Comparison of ENCODE assay signal across 21 cellular contexts in genomic region chr18:55310044-55310676, GRCh38.
DNase-seq lines count a peak whose midpoint lies in the region; ATAC-seq and TF ChIP-seq lines count a peak whose summit lies in the region.
"Had no signal": no experiment of that assay in that cellular context is flagged by ENCODE, and none has a peak within 500 bp of the region (broad histone marks: within the 10 kb centered on the region; RNA-seq: fewer than 3 reads in every experiment).

No MANE protein-coding gene starts in this region.

- H3K9me3 Mint-ChIP-seq in activated B cell treated with CpG ODN at 0.5 μM for 24 hours, result no peaks in the 10 kb centered on the region

- no peak overlapping the region for H3K4me2 ChIP-seq in mesenchymal stem cell (ENCODE audit: low read length, poor library complexity, severe bottlenecking)
- H3K4me2 ChIP-seq: A549 had no signal

- no peak overlapping the region for H3K9ac ChIP-seq in mesenchymal stem cell (ENCODE audit: low read length)

- peaks cover 12% of the 10 kb centered on the region for H3K4me1 ChIP-seq in right cardiac atrium (ENCODE audit: control insufficient read depth, insufficient read depth, low read length)
- no peaks in the 10 kb centered on the region for H3K4me1 ChIP-seq in mesenchymal stem cell (ENCODE audit: control insufficient read depth, insufficient read depth, low read depth, low read length)
- H3K4me1 ChIP-seq: A549 had no signal

- CTCF ChIA-PET in activated B cell treated with CpG ODN at 0.5 μM for 24 hours (lab: Charles Lee), result interaction anchor here (1.4 kb wide), 1 partner anchor 75 kb away, joined by 4 read pairs; no protein-coding TSS in a partner anchor

- no peak overlapping the region for H2AFZ ChIP-seq in mesenchymal stem cell (ENCODE audit: low read depth, low read length)

- ATAC-seq in right cardiac atrium, result peak in 1 of 2 donors; percentile 19
- no peak for ATAC-seq in left cardiac atrium
- no peak for ATAC-seq in activated B cell treated with CpG ODN at 0.5 μM for 24 hours (ENCODE audit: low read depth)
- no peak for ATAC-seq in GM21576 (IDR thresholded peaks at IDR 0.05; ENCODE audit: unreplicated experiment)
- ATAC-seq: A549, HCT116, K562, PC-3 had no signal

- peaks cover 97% of the 10 kb centered on the region for H3K4me1 Mint-ChIP-seq in activated B cell treated with CpG ODN at 0.5 μM for 24 hours

- H4K91ac ChIP-seq in mesenchymal stem cell (ENCODE audit: low read length), result peak overlapping the region; percentile 67

- H3K14ac ChIP-seq in mesenchymal stem cell (ENCODE audit: low read length in 2 of 2), result no peak overlapping the region

- peaks cover 15% of the 10 kb centered on the region for H3K79me1 ChIP-seq in mesenchymal stem cell (replicated peaks; ENCODE audit: low read length, poor library complexity, severe bottlenecking)

- H3K23ac ChIP-seq in mesenchymal stem cell (ENCODE audit: low read length in 2 of 2), result no peak overlapping the region

- peak overlapping the region; percentile 36 for H3K4me3 Mint-ChIP-seq in activated B cell treated with CpG ODN at 0.5 μM for 24 hours

- no peak overlapping the region for H3K18ac ChIP-seq in mesenchymal stem cell (ENCODE audit: low read depth in 1 of 2, low read length in 2 of 2)

- H3K4me3 ChIP-seq in right cardiac atrium (ENCODE audit: low read length) (no peak overlapping the region), mesenchymal stem cell (ENCODE audit: insufficient read depth in 1 of 2, low read depth in 1 of 2, low read length in 2 of 2) (no peak overlapping the region)
- H3K4me3 ChIP-seq: A549, K562, SJSA1 had no signal

- peak overlapping the region; percentile 17 for H3K27ac ChIP-seq in right cardiac atrium (ENCODE audit: low read length)
- H3K27ac ChIP-seq in mesenchymal stem cell (ENCODE audit: low read length, poor library complexity, severe bottlenecking), result no peak overlapping the region
- H3K27ac ChIP-seq: A549, C4-2B, SJSA1 had no signal

- H3K4ac ChIP-seq in mesenchymal stem cell (ENCODE audit: low read depth in 1 of 2, low read length in 2 of 2), result no peak overlapping the region

- no peaks in the 10 kb centered on the region for H3K9me3 ChIP-seq in right cardiac atrium (ENCODE audit: control insufficient read depth, low read length)
- H3K9me3 ChIP-seq in mesenchymal stem cell (ENCODE audit: control insufficient read depth, low read length), result no peaks in the 10 kb centered on the region
- H3K9me3 ChIP-seq: A549, SJSA1 had no signal

- intact Hi-C loops in right cardiac atrium (cut with DNase I), result no loop called here
- intact Hi-C loops in left cardiac atrium (cut with DNase I), result loop anchor here in 1 of 2 donors (10.0 kb wide), 1 partner anchor 45 kb away; no protein-coding TSS in a partner anchor
- intact Hi-C loops in activated B cell treated with CpG ODN at 0.5 μM for 24 hours (cut with micrococcal nuclease), result no loop called here
- intact Hi-C loops in posterior vena cava (cut with DNase I), result no loop called here

- WGBS in right cardiac atrium, result 73% methylated on average over 4 of the region's 4 CpGs
- 98% methylated on average over 3 of the region's 4 CpGs for WGBS in mesenchymal stem cell

- peak overlapping the region; percentile 20 for H4K8ac ChIP-seq in mesenchymal stem cell (ENCODE audit: low read length)

- no peak for DNase-seq in right cardiac atrium
- no peak for DNase-seq in left cardiac atrium
- DNase-seq in activated B cell treated with CpG ODN at 0.5 μM for 24 hours, result no peak
- DNase-seq in mesenchymal stem cell, result no peak
- DNase-seq in retina, result no peak
- no peak for DNase-seq in posterior vena cava (ENCODE audit: low spot score)
- no peak for DNase-seq in OCI-M1 (lab: John Stamatoyannopoulos, UW)
- DNase-seq: COR-L47, DMS153, NCI-H1417 treated with DMSO at 0.1 percent for 48 hours, NCI-H1930, NCI-H2171 treated with DMSO at 0.1 percent for 48 hours, NCI-H446 treated with DMSO at 0.1 percent for 48 hours, NCI-H748 treated with DMSO at 0.1 percent for 48 hours, PC-3 had no signal

- H2BK12ac ChIP-seq in mesenchymal stem cell (ENCODE audit: low read length in 2 of 2), result no peak overlapping the region

- no peak overlapping the region for H2AK5ac ChIP-seq in mesenchymal stem cell (ENCODE audit: low read length, severe bottlenecking)

- POLR2A ChIA-PET in activated B cell treated with CpG ODN at 0.5 μM for 24 hours (lab: Charles Lee), result interaction anchor here (0.6 to 2.9 kb wide), 5 partner anchors 7 to 272 kb away, joined by 3 to 13 read pairs (median 4); no protein-coding TSS in a partner anchor

- no peak overlapping the region for H2BK120ac ChIP-seq in mesenchymal stem cell (ENCODE audit: low read depth, low read length)

- H2BK5ac ChIP-seq in mesenchymal stem cell (ENCODE audit: low read depth, low read length, poor library complexity, severe bottlenecking), result no peak overlapping the region

- no peaks in the 10 kb centered on the region for H3K27me3 Mint-ChIP-seq in activated B cell treated with CpG ODN at 0.5 μM for 24 hours

- H3K27me3 ChIP-seq in right cardiac atrium (ENCODE audit: control insufficient read depth, insufficient read depth) (no peaks in the 10 kb centered on the region), mesenchymal stem cell (ENCODE audit: control insufficient read depth in 1 of 2, insufficient read depth in 1 of 2, low read length in 2 of 2) (no peaks in the 10 kb centered on the region)
- H3K27me3 ChIP-seq: SJSA1 had no signal

- H2BK15ac ChIP-seq in mesenchymal stem cell (ENCODE audit: low read depth, poor library complexity, severe bottlenecking), result no peak overlapping the region

- TF ChIP-seq CTCF in activated B cell treated with CpG ODN at 0.5 μM for 24 hours (IDR thresholded peaks at IDR 0.05), result no peak

- peaks cover 53% of the 10 kb centered on the region for H3K36me3 Mint-ChIP-seq in activated B cell treated with CpG ODN at 0.5 μM for 24 hours (ENCODE audit: low read depth)

- H3K36me3 ChIP-seq in mesenchymal stem cell (ENCODE audit: control insufficient read depth in 1 of 2, insufficient read depth in 2 of 2, low read depth in 1 of 2, low read length in 2 of 2), result peaks cover 0 to 12% of the 10 kb centered on the region in 2 experiments
- H3K36me3 ChIP-seq: SJSA1 had no signal

- peak overlapping the region; percentile 78 for H3K27ac Mint-ChIP-seq in activated B cell treated with CpG ODN at 0.5 μM for 24 hours
